Comparison of ENCODE assay signal across 21 cellular contexts in the genomic region with DNA sequence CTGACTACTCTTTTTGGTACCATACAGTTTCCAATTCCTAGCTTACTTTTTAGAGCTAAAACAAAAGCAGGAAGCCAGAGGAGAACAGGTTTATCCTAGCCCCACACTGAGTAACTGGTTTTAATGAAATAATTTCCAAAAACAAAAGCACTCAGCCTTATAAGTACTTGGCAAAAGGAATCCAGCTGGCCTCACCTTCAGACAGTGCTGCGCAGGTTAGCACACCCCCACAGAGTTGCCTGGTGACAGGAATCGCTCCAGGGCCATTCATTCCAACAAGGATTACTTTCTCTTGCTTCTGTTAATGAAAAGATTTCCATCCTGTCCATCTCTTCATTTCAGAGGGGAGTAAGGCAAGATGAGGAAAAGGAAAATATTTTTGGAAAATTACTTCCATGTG.
DNase-seq lines count a peak whose midpoint lies in the region; ATAC-seq and TF ChIP-seq lines count a peak whose summit lies in the region.
"Had no signal": no experiment of that assay in that cellular context is flagged by ENCODE, and none has a peak within 500 bp of the region (broad histone marks: within the 10 kb centered on the region; RNA-seq: fewer than 3 reads in every experiment).

No MANE protein-coding gene starts in this region.

- H3K27ac ChIP-seq in neural progenitor cell, result no peak overlapping the region
- H3K27ac ChIP-seq in brain microvascular endothelial cell, result no peak overlapping the region
- H3K27ac ChIP-seq: BLaER1 treated with 17β-estradiol and CSF1 and Interleukin-3, amounts not matched to agents 10 nM and 100 nM; GM23248 had no signal

- in situ Hi-C loops in brain microvascular endothelial cell (cut with HindIII; ENCODE audit: low pct_ligation_motif_present, low sequenced_read_pairs), result no loop called here

- H3K4me1 ChIP-seq in neural progenitor cell, result peaks cover 6% of the 10 kb centered on the region
- H3K4me1 ChIP-seq: BLaER1 treated with 17β-estradiol and CSF1 and Interleukin-3, amounts not matched to agents 10 nM and 100 nM; Caco-2; HAP-1 had no signal

- TF ChIP-seq CTCF in neural progenitor cell (IDR thresholded peaks at IDR 0.05) (no peak), brain microvascular endothelial cell (IDR thresholded peaks at IDR 0.05; ENCODE audit: low read depth, low read length, missing control alignments) (no peak)

- H3K9me3 Mint-ChIP-seq in neural progenitor cell, result no peaks in the 10 kb centered on the region
- H3K9me3 Mint-ChIP-seq in activated CD8-positive, alpha-beta memory T cell treated with anti-CD3 and anti-CD28 coated beads, Interleukin-2, amount 10 ng/mL, durations not matched to agents 7 days and 5 days (ENCODE audit: low read depth), result no peaks in the 10 kb centered on the region
- H3K9me3 Mint-ChIP-seq: CD4-positive, alpha-beta memory T cell had no signal

- H3K4me3 ChIP-seq in neural progenitor cell, result no peak overlapping the region
- H3K4me3 ChIP-seq in brain microvascular endothelial cell (ENCODE audit: low read depth, low read length), result no peak overlapping the region
- H3K4me3 ChIP-seq: BLaER1 treated with 17β-estradiol and CSF1 and Interleukin-3, amounts not matched to agents 10 nM and 100 nM; GM23248; HAP-1 had no signal

- H3K9ac ChIP-seq in neural progenitor cell, result no peak overlapping the region
- H3K9ac ChIP-seq: BLaER1 treated with 17β-estradiol and CSF1 and Interleukin-3, amounts not matched to agents 10 nM and 100 nM; GM23248 had no signal

- peaks cover 4% of the 10 kb centered on the region for H3K4me1 Mint-ChIP-seq in neural progenitor cell
- no peaks in the 10 kb centered on the region for H3K4me1 Mint-ChIP-seq in activated CD8-positive, alpha-beta memory T cell treated with anti-CD3 and anti-CD28 coated beads, Interleukin-2, amount 10 ng/mL, durations not matched to agents 7 days and 5 days

- DNase-seq in NCI-H1417 (lab: John Stamatoyannopoulos, UW) (peak in 2 of 3 experiments; percentile 3 to 53), NCI-H1417 treated with DMSO at 0.1 percent for 48 hours (lab: John Stamatoyannopoulos, UW) (no peak), ELF-1 (ENCODE audit: low read depth, low spot score) (peak; percentile 2), cerebellar cortex (ENCODE audit: low spot score) (peak; percentile 33), neural progenitor cell (ENCODE audit: low spot score) (peak; percentile 25), brain microvascular endothelial cell (no peak)
- no peak for DNase-seq in stimulated activated CD4-positive, alpha-beta T cell treated with anti-CD3 and anti-CD28 coated beads, Interleukin-12 subunit alpha, Interleukin-12 subunit beta, amount 100 ng/mL, for 4 hours
- no peak for DNase-seq in activated CD8-positive, alpha-beta memory T cell treated with anti-CD3 and anti-CD28 coated beads, Interleukin-2, amount 10 ng/mL, durations not matched to agents 7 days and 5 days
- DNase-seq: 8988T; Caco-2; CD4-positive, alpha-beta memory T cell; GDM1; GM23248; KG1; NCI-H1930; NCI-H2171; NCI-H524 treated with DMSO at 0.1 percent for 48 hours; OCI-M1; Right ventricle myocardium superior had no signal

- no peaks in the 10 kb centered on the region for H4K20me1 ChIP-seq in neural progenitor cell (ENCODE audit: low read depth)

- no peaks in the 10 kb centered on the region for H3K9me3 ChIP-seq in neural progenitor cell (ENCODE audit: low read depth)
- H3K9me3 ChIP-seq: BLaER1 treated with 17β-estradiol and CSF1 and Interleukin-3, amounts not matched to agents 10 nM and 100 nM; Caco-2; HAP-1 had no signal

- no peak overlapping the region for H3K4me3 Mint-ChIP-seq in neural progenitor cell
- no peak overlapping the region for H3K4me3 Mint-ChIP-seq in activated CD8-positive, alpha-beta memory T cell treated with anti-CD3 and anti-CD28 coated beads, Interleukin-2, amount 10 ng/mL, durations not matched to agents 7 days and 5 days
- H3K4me3 Mint-ChIP-seq: CD4-positive, alpha-beta memory T cell had no signal

- ATAC-seq in activated CD8-positive, alpha-beta memory T cell treated with anti-CD3 and anti-CD28 coated beads, Interleukin-2, amount 10 ng/mL, durations not matched to agents 7 days and 5 days, result no peak

- CTCF ChIA-PET in activated CD8-positive, alpha-beta memory T cell treated with anti-CD3 and anti-CD28 coated beads, Interleukin-2, amount 10 ng/mL, durations not matched to agents 7 days and 5 days (lab: Charles Lee), result interaction anchor here (1.5 kb wide), 1 partner anchor 19 kb away, joined by 3 read pairs; no protein-coding TSS in a partner anchor

- H3K27me3 Mint-ChIP-seq in neural progenitor cell (ENCODE audit: insufficient read depth, low read depth), result no peaks in the 10 kb centered on the region
- H3K27me3 Mint-ChIP-seq in activated CD8-positive, alpha-beta memory T cell treated with anti-CD3 and anti-CD28 coated beads, Interleukin-2, amount 10 ng/mL, durations not matched to agents 7 days and 5 days, result no peaks in the 10 kb centered on the region
- H3K27me3 Mint-ChIP-seq: CD4-positive, alpha-beta memory T cell had no signal

- H3K36me3 Mint-ChIP-seq in neural progenitor cell, result peaks cover 16% of the 10 kb centered on the region
- peaks cover 10% of the 10 kb centered on the region for H3K36me3 Mint-ChIP-seq in activated CD8-positive, alpha-beta memory T cell treated with anti-CD3 and anti-CD28 coated beads, Interleukin-2, amount 10 ng/mL, durations not matched to agents 7 days and 5 days

- no peaks in the 10 kb centered on the region for H3K36me3 ChIP-seq in neural progenitor cell
- peaks cover 17% of the 10 kb centered on the region for H3K36me3 ChIP-seq in brain microvascular endothelial cell (replicated peaks)

- no peaks in the 10 kb centered on the region for H3F3A ChIP-seq in neural progenitor cell (ENCODE audit: low read depth)

- H3K27ac Mint-ChIP-seq in neural progenitor cell, result no peak overlapping the region
- no peak overlapping the region for H3K27ac Mint-ChIP-seq in activated CD8-positive, alpha-beta memory T cell treated with anti-CD3 and anti-CD28 coated beads, Interleukin-2, amount 10 ng/mL, durations not matched to agents 7 days and 5 days
- H3K27ac Mint-ChIP-seq: CD4-positive, alpha-beta memory T cell had no signal

- no peaks in the 10 kb centered on the region for H3K27me3 ChIP-seq in neural progenitor cell
- H3K27me3 ChIP-seq in brain microvascular endothelial cell (replicated peaks), result no peaks in the 10 kb centered on the region
- H3K27me3 ChIP-seq: BLaER1 treated with 17β-estradiol and CSF1 and Interleukin-3, amounts not matched to agents 10 nM and 100 nM had no signal

- H3K4me2 ChIP-seq in neural progenitor cell, result no peak overlapping the region
- H3K4me2 ChIP-seq: BLaER1 treated with 17β-estradiol and CSF1 and Interleukin-3, amounts not matched to agents 10 nM and 100 nM had no signal

- no peaks in the 10 kb centered on the region for H3K79me2 ChIP-seq in neural progenitor cell (ENCODE audit: low read depth)

- H2AFZ ChIP-seq in neural progenitor cell (replicated peaks), result no peak overlapping the region
- H2AFZ ChIP-seq: GM23248 had no signal

Comparison
In these comparisons a context has a peak if more than half of its experiments do, and no peak if none do; other contexts are left out.
1. DNase-seq: peak in NCI-H1417 (2 of 3), ELF-1 (single experiment), cerebellar cortex (single experiment) and neural progenitor cell (single experiment); none in NCI-H1417 treated with DMSO at 0.1 percent for 48 hours (single experiment), stimulated activated CD4-positive, alpha-beta T cell treated with anti-CD3 and anti-CD28 coated beads, Interleukin-12 subunit alpha, Interleukin-12 subunit beta, amount 100 ng/mL, for 4 hours (single experiment), activated CD8-positive, alpha-beta memory T cell treated with anti-CD3 and anti-CD28 coated beads, Interleukin-2, amount 10 ng/mL, durations not matched to agents 7 days and 5 days (single experiment) and brain microvascular endothelial cell (single experiment).